1 cellular context compared by ENCODE assay signal in genomic region chr15:44536298-44536961, GRCh38.
TF ChIP-seq lines count a peak whose summit lies in the region.

No MANE protein-coding gene starts in this region.

TF ChIP-seq in A549, 52 proteins besides CTCF, POLR2A, EP300 and RAD21 (continued from another document):
- TF ChIP-seq, protein P1, sequence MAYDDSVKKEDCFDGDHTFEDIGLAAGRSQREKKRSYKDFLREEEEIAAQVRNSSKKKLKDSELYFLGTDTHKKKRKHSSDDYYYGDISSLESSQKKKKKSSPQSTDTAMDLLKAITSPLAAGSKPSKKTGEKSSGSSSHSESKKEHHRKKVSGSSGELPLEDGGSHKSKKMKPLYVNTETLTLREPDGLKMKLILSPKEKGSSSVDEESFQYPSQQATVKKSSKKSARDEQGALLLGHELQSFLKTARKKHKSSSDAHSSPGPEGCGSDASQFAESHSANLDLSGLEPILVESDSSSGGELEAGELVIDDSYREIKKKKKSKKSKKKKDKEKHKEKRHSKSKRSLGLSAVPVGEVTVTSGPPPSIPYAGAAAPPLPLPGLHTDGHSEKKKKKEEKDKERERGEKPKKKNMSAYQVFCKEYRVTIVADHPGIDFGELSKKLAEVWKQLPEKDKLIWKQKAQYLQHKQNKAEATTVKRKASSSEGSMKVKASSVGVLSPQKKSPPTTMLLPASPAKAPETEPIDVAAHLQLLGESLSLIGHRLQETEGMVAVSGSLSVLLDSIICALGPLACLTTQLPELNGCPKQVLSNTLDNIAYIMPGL (CRISPR knock-in tag; IDR thresholded peaks at IDR 0.05; ENCODE audit: borderline replicate concordance): no peak
- TF ChIP-seq HOXB5 (CRISPR knock-in tag; IDR thresholded peaks at IDR 0.05) (no peak), FOXS1 (CRISPR knock-in tag; IDR thresholded peaks at IDR 0.05) (no peak), POLR2AphosphoS2 (conservative IDR thresholded peaks at IDR 0.05; ENCODE audit: low read length) (no peak), CBX8 (IDR thresholded peaks at IDR 0.05) (no peak), KDM5A (IDR thresholded peaks at IDR 0.05) (no peak), KDM1A (IDR thresholded peaks at IDR 0.05; ENCODE audit: low read depth) (no peak), ZNF302 (CRISPR knock-in tag; IDR thresholded peaks at IDR 0.05) (no peak), HDAC2 (IDR thresholded peaks at IDR 0.05) (no peak), SMC3 (IDR thresholded peaks at IDR 0.05) (no peak)
- TF ChIP-seq, protein P2, sequence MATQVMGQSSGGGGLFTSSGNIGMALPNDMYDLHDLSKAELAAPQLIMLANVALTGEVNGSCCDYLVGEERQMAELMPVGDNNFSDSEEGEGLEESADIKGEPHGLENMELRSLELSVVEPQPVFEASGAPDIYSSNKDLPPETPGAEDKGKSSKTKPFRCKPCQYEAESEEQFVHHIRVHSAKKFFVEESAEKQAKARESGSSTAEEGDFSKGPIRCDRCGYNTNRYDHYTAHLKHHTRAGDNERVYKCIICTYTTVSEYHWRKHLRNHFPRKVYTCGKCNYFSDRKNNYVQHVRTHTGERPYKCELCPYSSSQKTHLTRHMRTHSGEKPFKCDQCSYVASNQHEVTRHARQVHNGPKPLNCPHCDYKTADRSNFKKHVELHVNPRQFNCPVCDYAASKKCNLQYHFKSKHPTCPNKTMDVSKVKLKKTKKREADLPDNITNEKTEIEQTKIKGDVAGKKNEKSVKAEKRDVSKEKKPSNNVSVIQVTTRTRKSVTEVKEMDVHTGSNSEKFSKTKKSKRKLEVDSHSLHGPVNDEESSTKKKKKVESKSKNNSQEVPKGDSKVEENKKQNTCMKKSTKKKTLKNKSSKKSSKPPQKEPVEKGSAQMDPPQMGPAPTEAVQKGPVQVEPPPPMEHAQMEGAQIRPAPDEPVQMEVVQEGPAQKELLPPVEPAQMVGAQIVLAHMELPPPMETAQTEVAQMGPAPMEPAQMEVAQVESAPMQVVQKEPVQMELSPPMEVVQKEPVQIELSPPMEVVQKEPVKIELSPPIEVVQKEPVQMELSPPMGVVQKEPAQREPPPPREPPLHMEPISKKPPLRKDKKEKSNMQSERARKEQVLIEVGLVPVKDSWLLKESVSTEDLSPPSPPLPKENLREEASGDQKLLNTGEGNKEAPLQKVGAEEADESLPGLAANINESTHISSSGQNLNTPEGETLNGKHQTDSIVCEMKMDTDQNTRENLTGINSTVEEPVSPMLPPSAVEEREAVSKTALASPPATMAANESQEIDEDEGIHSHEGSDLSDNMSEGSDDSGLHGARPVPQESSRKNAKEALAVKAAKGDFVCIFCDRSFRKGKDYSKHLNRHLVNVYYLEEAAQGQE (IDR thresholded peaks at IDR 0.05): no peak
